Comparison of ENCODE assay signal across 13 cellular contexts in the genomic region with DNA sequence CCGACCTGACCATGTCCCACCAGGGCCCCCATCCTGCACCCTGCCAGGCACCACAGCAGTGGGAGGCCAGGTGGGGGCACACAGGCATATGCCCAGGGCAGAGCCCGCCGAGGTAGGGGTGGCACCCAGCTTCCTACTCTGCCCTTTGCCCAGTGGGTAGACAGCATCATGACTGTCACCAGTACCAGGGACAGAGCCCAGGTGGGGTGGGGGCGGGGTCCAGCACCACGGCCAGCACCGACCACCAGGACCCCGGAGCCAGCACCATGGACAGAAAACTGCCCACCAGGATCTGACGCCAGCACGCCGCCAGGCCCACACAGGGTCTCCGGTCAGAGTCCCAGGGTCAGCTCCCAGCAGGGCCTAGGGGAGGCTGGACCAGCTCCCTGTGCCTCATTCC.
"Had no signal": no experiment of that assay in that cellular context is flagged by ENCODE, and none has a peak within 500 bp of the region (broad histone marks: within the 10 kb centered on the region; RNA-seq: fewer than 3 reads in every experiment).

No MANE protein-coding gene starts in this region.

- H3K27me3 ChIP-seq: ascending aorta, dorsolateral prefrontal cortex had no signal

- H3K4me1 ChIP-seq: ascending aorta, parathyroid adenoma had no signal

- H3K27ac ChIP-seq: ascending aorta, dorsolateral prefrontal cortex, esophagus squamous epithelium, parathyroid adenoma, skin epidermis, VCaP had no signal

- H3K9ac ChIP-seq: parathyroid adenoma had no signal

- H3K4me3 ChIP-seq: ascending aorta, dorsolateral prefrontal cortex, esophagus squamous epithelium, skin epidermis had no signal

- H3K9me3 ChIP-seq: ascending aorta, esophagus squamous epithelium had no signal

- DNase-seq: activated CD4-positive, alpha-beta T cell treated with anti-CD3 and anti-CD28 coated beads for 4 hours; activated CD8-positive, alpha-beta memory T cell treated with anti-CD3 and anti-CD28 coated beads, Interleukin-2, amount 50 U/mL, for 48 hours; activated CD8-positive, alpha-beta T cell treated with anti-CD3 and anti-CD28 coated beads, Interleukin-2, amount 10 ng/mL, durations not matched to agents 7 days and 5 days; activated naive CD4-positive, alpha-beta T cell; dorsolateral prefrontal cortex; esophagus squamous epithelium; foreskin fibroblast; head of caudate nucleus; retina had no signal

- ATAC-seq: activated CD8-positive, alpha-beta T cell treated with anti-CD3 and anti-CD28 coated beads, Interleukin-2, amount 10 ng/mL, durations not matched to agents 7 days and 5 days had no signal

- H2AFZ ChIP-seq: parathyroid adenoma had no signal
